In the genomic region with DNA sequence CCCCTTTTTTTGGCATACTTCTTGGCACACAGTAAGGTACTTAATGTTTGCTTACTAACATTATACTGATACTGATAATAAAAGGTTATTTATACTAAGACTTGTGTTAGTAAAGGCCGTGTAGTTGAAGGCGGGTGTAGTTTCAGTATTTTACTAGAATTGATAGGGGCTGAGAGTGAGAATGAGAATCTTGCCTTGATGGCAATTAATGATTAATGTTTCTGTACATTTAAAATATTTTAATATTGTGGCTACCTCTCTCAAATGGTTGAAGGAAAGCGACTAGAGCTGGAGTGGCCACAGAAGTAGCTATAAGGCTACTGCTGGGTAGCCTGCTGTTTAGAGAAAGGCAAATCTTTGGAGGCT, we compare ENCODE assay signal across 11 cellular contexts. TPM values are rescaled to one million over a fixed set of nuclear protein-coding genes. Genes with fewer than 3 reads are reported as not detected.
DNase-seq lines count a peak whose midpoint lies in the region; ATAC-seq and TF ChIP-seq lines count a peak whose summit lies in the region.
"Had no signal": no experiment of that assay in that cellular context is flagged by ENCODE, and none has a peak within 500 bp of the region (broad histone marks: within the 10 kb centered on the region; RNA-seq: fewer than 3 reads in every experiment).

No MANE protein-coding gene starts in this region.

- intact Hi-C loops in esophagus squamous epithelium (cut with DNase I), result no loop called here

- H3K36me3 ChIP-seq in ACC112 (ENCODE audit: insufficient read depth, low read length), result no peaks in the 10 kb centered on the region
- no peaks in the 10 kb centered on the region for H3K36me3 ChIP-seq in esophagus squamous epithelium

- H3K4me1 ChIP-seq in ACC112 (ENCODE audit: control insufficient read depth, insufficient read depth, low read length, unreplicated experiment), result peaks cover 32% of the 10 kb centered on the region
- peaks cover 6 to 85% (median 26%) of the 10 kb centered on the region in 3 donors for H3K4me1 ChIP-seq in esophagus squamous epithelium

- DNase-seq in esophagus squamous epithelium (lab: John Stamatoyannopoulos, UW), result no peak
- no peak for DNase-seq in SIG-M5 (lab: John Stamatoyannopoulos, UW)
- DNase-seq in cerebellar cortex (ENCODE audit: low spot score), result no peak
- DNase-seq in anterior cingulate cortex (lab: John Stamatoyannopoulos, UW), result no peak
- DNase-seq: NCI-H146; stimulated activated CD4-positive, alpha-beta T cell treated with anti-CD3 and anti-CD28 coated beads, Interleukin-15, amount 100 ng/mL, for 24 hours had no signal

- no peak overlapping the region for H3K4me3 ChIP-seq in ACC112 (ENCODE audit: low read depth, low read length)
- no peak overlapping the region for H3K4me3 ChIP-seq in esophagus squamous epithelium

- TF ChIP-seq CTCF in esophagus squamous epithelium (IDR thresholded peaks at IDR 0.05), result no peak

- WGBS in esophagus squamous epithelium, 2 donors, result 84 to 92% methylated on average over 3 of the region's 3 CpGs

- H3K27me3 ChIP-seq in ACC112 (ENCODE audit: insufficient read depth, low read length) (no peaks in the 10 kb centered on the region), esophagus squamous epithelium (no peaks in the 10 kb centered on the region)

- H3K9me3 ChIP-seq in esophagus squamous epithelium, result no peaks in the 10 kb centered on the region

- H3K27ac ChIP-seq in ACC112 (ENCODE audit: low read depth, low read length) (0 out of 2 replicates have a peak overlapping the region, but pooled peaks have one; percentile 70), esophagus squamous epithelium (peak overlapping the region; percentile 34 to 70 (median 64))
- H3K27ac ChIP-seq: C4-2B had no signal

- H2AFZ ChIP-seq in ACC112 (ENCODE audit: low read length, unreplicated experiment), result no peak overlapping the region

- peaks cover 4% of the 10 kb centered on the region for H3K79me2 ChIP-seq in ACC112 (ENCODE audit: control insufficient read depth, insufficient read depth, low read length, unreplicated experiment)

- ATAC-seq in GM19372 (IDR thresholded peaks at IDR 0.05; ENCODE audit: low read depth, unreplicated experiment) (peak; percentile 47), HG03432 (IDR thresholded peaks at IDR 0.05; ENCODE audit: unreplicated experiment) (peak; percentile 37), HG03196 (IDR thresholded peaks at IDR 0.05; ENCODE audit: unreplicated experiment) (no peak)

- no peak for TF ChIP-seq POLR2A in esophagus squamous epithelium (IDR thresholded peaks at IDR 0.05)

RNA-seq across cellular contexts. Expression of gene PELI1, which starts 29.3 kb away (rescaled TPM):
- 10 to 100 TPM; 23.7 to 40.4 (median 34.5) TPM for total RNA-seq in esophagus squamous epithelium
